7 cellular contexts compared by ENCODE assay signal in genomic region chr16:22842031-22842430, GRCh38. TPM values are rescaled to one million over a fixed set of nuclear protein-coding genes. Genes with fewer than 3 reads are reported as not detected.
"Had no signal": no experiment of that assay in that cellular context is flagged by ENCODE, and none has a peak within 500 bp of the region (broad histone marks: within the 10 kb centered on the region; RNA-seq: fewer than 3 reads in every experiment).

No MANE protein-coding gene starts in this region.

RNA-seq across cellular contexts. Expression of gene HS3ST2, which starts 28.1 kb away (rescaled TPM):
- total RNA-seq: OCI-LY7, PC-3, RPMI7951, SJCRH30, SJSA1, SK-MEL-5 had no signal
- polyA plus RNA-seq: SK-N-SH had no signal
